Comparison of ENCODE assay signal across 16 cellular contexts in genomic region chr2:10847008-10847407, GRCh38. TPM values are rescaled to one million over a fixed set of nuclear protein-coding genes. Genes with fewer than 3 reads are reported as not detected.
DNase-seq lines count a peak whose midpoint lies in the region; ATAC-seq and TF ChIP-seq lines count a peak whose summit lies in the region.
"Had no signal": no experiment of that assay in that cellular context is flagged by ENCODE, and none has a peak within 500 bp of the region (broad histone marks: within the 10 kb centered on the region; RNA-seq: fewer than 3 reads in every experiment).

No MANE protein-coding gene starts in this region.

- TF ChIP-seq POLR2A in sigmoid colon (IDR thresholded peaks at IDR 0.05), result no peak

- no peak for TF ChIP-seq CTCF in sigmoid colon (IDR thresholded peaks at IDR 0.05)

- no peak overlapping the region for H3K4me3 ChIP-seq in sigmoid colon

- intact Hi-C loops in Right ventricle myocardium superior (cut with DNase I) (no loop called here), sigmoid colon (cut with DNase I) (no loop called here)

- H3K27ac ChIP-seq in angular gyrus (ENCODE audit: low read depth, low read length) (peak overlapping the region; percentile 94), sigmoid colon (peak overlapping the region; percentile 74 to 89 (median 76))

- H3K27me3 ChIP-seq in sigmoid colon, result no peaks in the 10 kb centered on the region

- H3K4me1 ChIP-seq in sigmoid colon, result peaks cover 0 to 27% (median 12%) of the 10 kb centered on the region in 4 donors

- DNase-seq in Right ventricle myocardium superior, result peak; percentile 88
- DNase-seq in left lobe of liver (ENCODE audit: low spot score), result no peak
- no peak for DNase-seq in sigmoid colon
- no peak for DNase-seq in NCI-H524 treated with DMSO at 0.1 percent for 48 hours (lab: John Stamatoyannopoulos, UW)
- DNase-seq in GM03348 (ENCODE audit: low spot score), result no peak
- DNase-seq: Calu3; CD4-positive, CD25-positive, alpha-beta regulatory T cell; HCEC 1CT; KG1; NCI-H1048; NCI-H1694 treated with DMSO at 0.1 percent for 48 hours; NCI-H748 treated with DMSO at 0.1 percent for 48 hours; PC-3 had no signal

- TF ChIP-seq EP300 in sigmoid colon (IDR thresholded peaks at IDR 0.05), result no peak

- WGBS in sigmoid colon, 2 donors, result 72 to 77% methylated on average over 7 of the region's 7 CpGs

- H3K9me3 ChIP-seq in sigmoid colon, result no peaks in the 10 kb centered on the region

- H3K36me3 ChIP-seq in sigmoid colon, result no peaks in the 10 kb centered on the region

- ATAC-seq in Right ventricle myocardium superior (ENCODE audit: poor library complexity), result peak; percentile 79
- peak; percentile 12 for ATAC-seq in left lobe of liver
- no peak for ATAC-seq in HG03135 (IDR thresholded peaks at IDR 0.05; ENCODE audit: unreplicated experiment)
- ATAC-seq in HG03520 (IDR thresholded peaks at IDR 0.05; ENCODE audit: unreplicated experiment), result no peak
- ATAC-seq: PC-3 had no signal

RNA-seq across cellular contexts. Expression of gene PDIA6, which starts 34.4 kb away (rescaled TPM):
- 111 TPM for total RNA-seq in Right ventricle myocardium superior
- 225 TPM for total RNA-seq in left lobe of liver
- total RNA-seq in sigmoid colon, result 10 to 100 TPM; 57.3 to 90.3 (median 81.0) TPM
- 100 to 1,000 TPM in 1 of 3 donors, 10 to 100 TPM in 2; 31.8 to 211 (median 64.0) TPM for polyA plus RNA-seq in sigmoid colon

Comparison
In these comparisons a context has a peak if more than half of its experiments do, and no peak if none do; other contexts are left out.
1. ATAC-seq: peak in Right ventricle myocardium superior (single experiment) and left lobe of liver (single experiment); none in HG03135 (single experiment) and HG03520 (single experiment).